Comparison of ENCODE assay signal across 8 cellular contexts in genomic region chr2:86336350-86337234, GRCh38. TPM values are rescaled to one million over a fixed set of nuclear protein-coding genes. Genes with fewer than 3 reads are reported as not detected.
DNase-seq lines count a peak whose midpoint lies in the region; ATAC-seq and TF ChIP-seq lines count a peak whose summit lies in the region.

No MANE protein-coding gene starts in this region.

- no peak overlapping the region for H4K8ac ChIP-seq in mesenchymal stem cell (ENCODE audit: low read length)

- no peak overlapping the region for H2BK5ac ChIP-seq in mesenchymal stem cell (ENCODE audit: low read depth, low read length, poor library complexity, severe bottlenecking)

- no peak for TF ChIP-seq EP300 in transverse colon (IDR thresholded peaks at IDR 0.05; ENCODE audit: low read depth)

- H2BK12ac ChIP-seq in mesenchymal stem cell (ENCODE audit: low read length in 2 of 2) = no peak overlapping the region

- H3K27me3 ChIP-seq in mesenchymal stem cell (ENCODE audit: control insufficient read depth in 1 of 2, insufficient read depth in 1 of 2, low read length in 2 of 2) (peaks cover 80 to 89% of the 10 kb centered on the region in 2 experiments), transverse colon (peaks cover 64% of the 10 kb centered on the region)

- no peak overlapping the region for H3K18ac ChIP-seq in mesenchymal stem cell (ENCODE audit: low read depth in 1 of 2, low read length in 2 of 2)

- CTCF ChIA-PET in MCF 10A (lab: Yijun Ruan, JAX) = interaction anchor here (0.7 to 1.0 kb wide), 2 partner anchors 32 to 99 kb away, joined by 3 to 5 read pairs; no protein-coding TSS in a partner anchor

- H3K4me3 ChIP-seq in AG09309 (ENCODE audit: control insufficient read depth, low read depth, low read length) (peak overlapping the region; percentile 23), mesenchymal stem cell (ENCODE audit: insufficient read depth in 1 of 2, low read depth in 1 of 2, low read length in 2 of 2) (peak overlapping the region; percentile 45 to 53), transverse colon (peak overlapping the region; percentile 37 to 65 (median 62))

- H2AK5ac ChIP-seq in mesenchymal stem cell (ENCODE audit: low read length, severe bottlenecking) = no peak overlapping the region

- no peak overlapping the region for H3K27ac ChIP-seq in mesenchymal stem cell (ENCODE audit: low read length, poor library complexity, severe bottlenecking)
- H3K27ac ChIP-seq in transverse colon = peak overlapping the region; percentile 37 to 73 (median 69)

- POLR2A ChIA-PET in MCF 10A (lab: Yijun Ruan, JAX) = no interaction called here

- TF ChIP-seq CTCF in AG09309 (IDR thresholded peaks at IDR 0.05; ENCODE audit: control insufficient read depth, insufficient read depth, low read depth, low read length, missing control alignments) = no peak
- no peak for TF ChIP-seq CTCF in MCF 10A (IDR thresholded peaks at IDR 0.05; ENCODE audit: unreplicated experiment)
- TF ChIP-seq CTCF in transverse colon (IDR thresholded peaks at IDR 0.05) = no peak

- peak overlapping the region; percentile 87 for H3K4me2 ChIP-seq in mesenchymal stem cell (ENCODE audit: low read length, poor library complexity, severe bottlenecking)

- no peak overlapping the region for H2BK120ac ChIP-seq in mesenchymal stem cell (ENCODE audit: low read depth, low read length)

- peak; percentile 9 for ATAC-seq in HG02642 (IDR thresholded peaks at IDR 0.05; ENCODE audit: poor library complexity, unreplicated experiment)
- ATAC-seq in GM19455 (IDR thresholded peaks at IDR 0.05; ENCODE audit: unreplicated experiment) = no peak
- no peak for ATAC-seq in HG03045 (IDR thresholded peaks at IDR 0.05; ENCODE audit: unreplicated experiment)

- H3K9ac ChIP-seq in mesenchymal stem cell (ENCODE audit: low read length) = no peak overlapping the region

- H3K36me3 ChIP-seq in mesenchymal stem cell (ENCODE audit: control insufficient read depth in 1 of 2, insufficient read depth in 2 of 2, low read depth in 1 of 2, low read length in 2 of 2) (no peaks in the 10 kb centered on the region), transverse colon (no peaks in the 10 kb centered on the region)

- H3K14ac ChIP-seq in mesenchymal stem cell (ENCODE audit: low read length in 2 of 2) = no peak overlapping the region

- peaks cover 70% of the 10 kb centered on the region for H3K27me3 Mint-ChIP-seq in MCF 10A (ENCODE audit: insufficient read depth, unreplicated experiment)

- no peaks in the 10 kb centered on the region for H3K9me3 Mint-ChIP-seq in MCF 10A (ENCODE audit: unreplicated experiment)

- peak overlapping the region in 1 of 2 experiments; percentile 11 for H3K23ac ChIP-seq in mesenchymal stem cell (ENCODE audit: low read length in 2 of 2)

- in situ Hi-C loops in transverse colon (cut with MboI; ENCODE audit: low pct_ligation_motif_present in 1 of 4, low pct_unique_long_range_greater_than_20kb in 1 of 4, low sequenced_read_pairs in 3 of 4) = no loop called here

- intact Hi-C loops in MCF 10A (cut with micrococcal nuclease) = no loop called here
- intact Hi-C loops in transverse colon (cut with DNase I; ENCODE audit: low total_unique reads) = loop anchor here (10.0 kb wide), 1 partner anchor 112 kb away; no protein-coding TSS in a partner anchor

- TF ChIP-seq POLR2A in transverse colon (IDR thresholded peaks at IDR 0.05) = no peak

- H2BK15ac ChIP-seq in mesenchymal stem cell (ENCODE audit: low read depth, poor library complexity, severe bottlenecking) = no peak overlapping the region

- BruUV-seq in MCF 10A (replicated peaks; lab: Mats Ljungman, UMichigan) = no TSS peak

- H3K4ac ChIP-seq in mesenchymal stem cell (ENCODE audit: low read depth in 1 of 2, low read length in 2 of 2) = no peak overlapping the region

- peaks cover 12% of the 10 kb centered on the region for H3K4me1 ChIP-seq in mesenchymal stem cell (ENCODE audit: control insufficient read depth, insufficient read depth, low read depth, low read length)
- peaks cover 0 to 22% (median 15%) of the 10 kb centered on the region in 4 donors for H3K4me1 ChIP-seq in transverse colon

- peaks cover 11% of the 10 kb centered on the region for H3K4me1 Mint-ChIP-seq in MCF 10A (ENCODE audit: insufficient read depth, unreplicated experiment)

- no peak overlapping the region for H4K91ac ChIP-seq in mesenchymal stem cell (ENCODE audit: low read length)

- no peaks in the 10 kb centered on the region for H3K79me1 ChIP-seq in mesenchymal stem cell (replicated peaks; ENCODE audit: low read length, poor library complexity, severe bottlenecking)

- no peak overlapping the region for H2AFZ ChIP-seq in mesenchymal stem cell (ENCODE audit: low read depth, low read length)

- no peaks in the 10 kb centered on the region for H3K36me3 Mint-ChIP-seq in MCF 10A (ENCODE audit: insufficient read depth, unreplicated experiment)

- H3K9me3 ChIP-seq in mesenchymal stem cell (ENCODE audit: control insufficient read depth, low read length) (peaks cover 18% of the 10 kb centered on the region), transverse colon (peaks cover 4 to 5% of the 10 kb centered on the region in 2 donors)

- 7% methylated on average over 49 of the region's 51 CpGs for WGBS in mesenchymal stem cell
- 10 to 30% methylated on average over 4 to 29 of the region's 51 CpGs for WGBS in transverse colon (ENCODE audit: low coverage in 1 of 2), 2 donors

- no peak for DNase-seq in AG09309 (ENCODE audit: low read depth)
- no peak for DNase-seq in MCF 10A (ENCODE audit: unreplicated experiment)
- DNase-seq in mesenchymal stem cell = no peak
- DNase-seq in transverse colon = no peak
- DNase-seq in stimulated activated CD4-positive, alpha-beta T cell treated with anti-CD3 and anti-CD28 coated beads, Interleukin-4, amount 100 ng/mL, for 1 hour = no peak

- H3K4me3 Mint-ChIP-seq in MCF 10A (ENCODE audit: unreplicated experiment) = peak overlapping the region; percentile 67

- H3K27ac Mint-ChIP-seq in MCF 10A (ENCODE audit: low read depth, unreplicated experiment) = no peak overlapping the region

RNA-seq across cellular contexts. Expression of gene REEP1, which starts 0.8 kb away (rescaled TPM):
- total RNA-seq in MCF 10A (2022) = 0.32 TPM in 1 of 2 replicates, not detected in the other
- polyA plus RNA-seq in mesenchymal stem cell (2013, experiment 1 of 2) = 0.22 TPM
- polyA plus RNA-seq in mesenchymal stem cell (2013, experiment 2 of 2) = 0.12 TPM
- 100 to 1,000 TPM in 1 of 4 donors, 10 to 100 TPM in 3; 14.1 to 196 (median 32.3) TPM for total RNA-seq in transverse colon

Comparison
In these comparisons a context has a peak if more than half of its experiments do, and no peak if none do; other contexts are left out.
1. RNA of gene REEP1, which starts 0.8 kb away (total RNA-seq): 14.1 to 196 TPM in transverse colon; 0.32 TPM in MCF 10A; every median in the first group is over 10 times any median in the second.
2. Peak in every context shown above with its lines, with median percentiles within 50 percentile points of each other: H3K4me3 ChIP-seq.